24 cellular contexts compared by ENCODE assay signal in the genomic region with DNA sequence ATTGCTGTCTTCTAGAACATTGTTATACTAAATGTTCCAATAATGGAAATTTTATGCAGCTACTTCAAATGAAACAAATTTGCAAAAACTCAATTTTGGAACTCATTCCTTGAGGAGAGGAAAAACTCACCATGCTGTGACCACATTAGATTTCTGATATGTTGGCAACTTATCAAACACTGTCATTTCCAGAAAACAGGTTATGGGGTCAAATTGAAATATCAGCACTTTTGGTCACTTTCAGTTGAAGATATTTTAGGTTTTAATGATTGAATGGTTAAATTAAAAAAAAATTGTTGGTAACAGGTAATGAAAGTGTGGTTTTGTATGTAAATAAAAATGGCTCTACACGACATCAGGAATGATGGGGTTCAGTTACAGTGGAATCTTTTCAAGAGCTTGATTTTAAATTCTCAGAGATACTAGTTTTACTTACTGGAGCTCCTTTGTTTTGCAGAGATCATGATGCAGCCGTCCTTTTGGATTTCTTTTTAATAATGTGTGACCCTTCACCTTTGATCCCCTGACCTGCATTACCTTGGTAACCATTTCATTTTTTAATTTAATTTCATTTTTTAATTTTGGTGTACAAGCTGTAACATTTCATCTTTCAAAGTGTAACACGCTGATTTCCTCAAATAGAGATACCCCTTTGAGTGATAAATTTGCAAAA.
"Had no signal": no experiment of that assay in that cellular context is flagged by ENCODE, and none has a peak within 500 bp of the region (broad histone marks: within the 10 kb centered on the region; RNA-seq: fewer than 3 reads in every experiment).

No MANE protein-coding gene starts in this region.

- H3K36me3 Mint-ChIP-seq: activated naive CD4-positive, alpha-beta T cell treated with anti-CD3 and anti-CD28 coated beads, Interleukin-2, amount 10 ng/mL, durations not matched to agents 7 days and 5 days had no signal

- H3K9me3 Mint-ChIP-seq: activated CD4-positive, alpha-beta T cell treated with anti-CD3 and anti-CD28 coated beads, Interleukin-2, amount 10 ng/mL, durations not matched to agents 7 days and 5 days; activated naive CD4-positive, alpha-beta T cell treated with anti-CD3 and anti-CD28 coated beads, Interleukin-2, amount 10 ng/mL, durations not matched to agents 7 days and 5 days; activated naive CD8-positive, alpha-beta T cell treated with anti-CD3 and anti-CD28 coated beads, Interleukin-2, amount 50 U/mL, for 24 hours; activated T-cell treated with anti-CD3 and anti-CD28 coated beads, Interleukin-2, amount 50 U/mL, for 24 hours; dendritic cell treated with granulocyte-macrophage colony-stimulating factor and Interleukin-4, amounts not matched to agents 40 ng/mL and 50 ng/mL, for 4 days; immature natural killer cell; naive thymus-derived CD4-positive, alpha-beta T cell; stimulated activated memory B cell treated with anti-CD40 and anti-IgM and Interleukin-4, amounts not matched to agents 10 μg/mL and 1 μg/mL and 100 μg/mL, for 72 hours had no signal

- H3K36me3 ChIP-seq: breast epithelium, thoracic aorta, upper lobe of right lung had no signal

- H3K27me3 ChIP-seq: breast epithelium, esophagus squamous epithelium, heart right ventricle, neutrophil, sigmoid colon, spleen, upper lobe of right lung had no signal

- DNase-seq: activated CD4-positive, alpha-beta T cell treated with anti-CD3 and anti-CD28 coated beads, Interleukin-2, amount 10 ng/mL, durations not matched to agents 7 days and 5 days; activated naive CD4-positive, alpha-beta T cell treated with anti-CD3 and anti-CD28 coated beads, Interleukin-2, amount 10 ng/mL, durations not matched to agents 7 days and 5 days; activated naive CD8-positive, alpha-beta T cell treated with anti-CD3 and anti-CD28 coated beads, Interleukin-2, amount 50 U/mL, for 24 hours; activated T-cell treated with anti-CD3 and anti-CD28 coated beads, Interleukin-2, amount 50 U/mL, for 24 hours; aorta; cerebellar nuclear complex; effector memory CD4-positive, alpha-beta T cell; esophagus squamous epithelium; heart right ventricle; immature natural killer cell; kidney glomerular epithelial cell; left ventricle myocardium superior; naive thymus-derived CD4-positive, alpha-beta T cell; sigmoid colon; spleen; stimulated activated CD4-positive, alpha-beta T cell treated with anti-CD3 and anti-CD28 coated beads, Interleukin-4, amount 100 ng/mL, for 4 hours; upper lobe of right lung had no signal

- FAIRE-seq: TTC549 had no signal

- H3K27ac Mint-ChIP-seq: activated naive CD8-positive, alpha-beta T cell treated with anti-CD3 and anti-CD28 coated beads, Interleukin-2, amount 50 U/mL, for 24 hours; activated T-cell treated with anti-CD3 and anti-CD28 coated beads, Interleukin-2, amount 50 U/mL, for 24 hours; dendritic cell treated with granulocyte-macrophage colony-stimulating factor and Interleukin-4, amounts not matched to agents 40 ng/mL and 50 ng/mL, for 4 days; stimulated activated memory B cell treated with anti-CD40 and anti-IgM and Interleukin-4, amounts not matched to agents 10 μg/mL and 1 μg/mL and 100 μg/mL, for 72 hours had no signal

- H3K4me3 Mint-ChIP-seq: activated CD4-positive, alpha-beta T cell treated with anti-CD3 and anti-CD28 coated beads, Interleukin-2, amount 10 ng/mL, durations not matched to agents 7 days and 5 days; activated CD8-positive, alpha-beta T cell treated with anti-CD3 and anti-CD28 coated beads, Interleukin-2, amount 10 ng/mL, durations not matched to agents 7 days and 5 days; activated naive CD4-positive, alpha-beta T cell treated with anti-CD3 and anti-CD28 coated beads, Interleukin-2, amount 10 ng/mL, durations not matched to agents 7 days and 5 days; activated naive CD8-positive, alpha-beta T cell treated with anti-CD3 and anti-CD28 coated beads, Interleukin-2, amount 50 U/mL, for 24 hours; activated T-cell treated with anti-CD3 and anti-CD28 coated beads, Interleukin-2, amount 50 U/mL, for 24 hours; dendritic cell treated with granulocyte-macrophage colony-stimulating factor and Interleukin-4, amounts not matched to agents 40 ng/mL and 50 ng/mL, for 4 days; naive thymus-derived CD4-positive, alpha-beta T cell; stimulated activated memory B cell treated with anti-CD40 and anti-IgM and Interleukin-4, amounts not matched to agents 10 μg/mL and 1 μg/mL and 100 μg/mL, for 72 hours had no signal

- ATAC-seq: activated CD8-positive, alpha-beta T cell treated with anti-CD3 and anti-CD28 coated beads, Interleukin-2, amount 10 ng/mL, durations not matched to agents 7 days and 5 days; activated naive CD8-positive, alpha-beta T cell treated with anti-CD3 and anti-CD28 coated beads, Interleukin-2, amount 50 U/mL, for 24 hours; heart right ventricle; left ventricle myocardium superior; naive thymus-derived CD4-positive, alpha-beta T cell; stimulated activated memory B cell treated with anti-CD40 and anti-IgM and Interleukin-4, amounts not matched to agents 10 μg/mL and 1 μg/mL and 100 μg/mL, for 72 hours; upper lobe of right lung had no signal

- H3K27me3 Mint-ChIP-seq: activated CD4-positive, alpha-beta T cell treated with anti-CD3 and anti-CD28 coated beads, Interleukin-2, amount 10 ng/mL, durations not matched to agents 7 days and 5 days; activated naive CD4-positive, alpha-beta T cell treated with anti-CD3 and anti-CD28 coated beads, Interleukin-2, amount 10 ng/mL, durations not matched to agents 7 days and 5 days; activated naive CD8-positive, alpha-beta T cell treated with anti-CD3 and anti-CD28 coated beads, Interleukin-2, amount 50 U/mL, for 24 hours; activated T-cell treated with anti-CD3 and anti-CD28 coated beads, Interleukin-2, amount 50 U/mL, for 24 hours; dendritic cell treated with granulocyte-macrophage colony-stimulating factor and Interleukin-4, amounts not matched to agents 40 ng/mL and 50 ng/mL, for 4 days; naive thymus-derived CD4-positive, alpha-beta T cell; stimulated activated memory B cell treated with anti-CD40 and anti-IgM and Interleukin-4, amounts not matched to agents 10 μg/mL and 1 μg/mL and 100 μg/mL, for 72 hours had no signal

- H3K9me3 ChIP-seq: breast epithelium, esophagus squamous epithelium, heart right ventricle, neutrophil, sigmoid colon, spleen, thoracic aorta, upper lobe of right lung had no signal

- H3K4me3 ChIP-seq: breast epithelium, esophagus squamous epithelium, heart right ventricle, sigmoid colon, spleen, thoracic aorta, upper lobe of right lung had no signal

- H3K27ac ChIP-seq: esophagus squamous epithelium, heart right ventricle, neutrophil, sigmoid colon, spleen, thoracic aorta, upper lobe of right lung had no signal
